ENCODE assay signal across 9 cellular contexts in genomic region chr6:157019115-157019628, GRCh38.
DNase-seq lines count a peak whose midpoint lies in the region; ATAC-seq and TF ChIP-seq lines count a peak whose summit lies in the region.
"Had no signal": no experiment of that assay in that cellular context is flagged by ENCODE, and none has a peak within 500 bp of the region (broad histone marks: within the 10 kb centered on the region; RNA-seq: fewer than 3 reads in every experiment).

No MANE protein-coding gene starts in this region.

- DNase-seq in BE2C (peak; percentile 29), SKM-1 (lab: John Stamatoyannopoulos, UW; ENCODE audit: unreplicated experiment) (peak; percentile 20), globus pallidus (ENCODE audit: low spot score) (peak; percentile 40), occipital lobe (lab: John Stamatoyannopoulos, UW) (no peak), NCI-H446 (lab: John Stamatoyannopoulos, UW) (no peak)
- DNase-seq: stimulated activated CD4-positive, alpha-beta T cell treated with anti-CD3 and anti-CD28 coated beads, Interleukin-15, amount 100 ng/mL, for 24 hours had no signal

- H3K27me3 ChIP-seq in BE2C = no peaks in the 10 kb centered on the region

- H3K36me3 ChIP-seq in BE2C = no peaks in the 10 kb centered on the region

- no peaks in the 10 kb centered on the region for H3K9me3 ChIP-seq in BE2C

- peak overlapping the region; percentile 83 for H3K4me3 ChIP-seq in BE2C (ENCODE audit: low read depth, low read length)

- ATAC-seq in GM18505 (IDR thresholded peaks at IDR 0.05; ENCODE audit: unreplicated experiment) = no peak
- ATAC-seq in HG03378 (IDR thresholded peaks at IDR 0.05; ENCODE audit: unreplicated experiment) = no peak
- ATAC-seq in GM18502 (IDR thresholded peaks at IDR 0.05; ENCODE audit: poor library complexity, unreplicated experiment) = no peak

- peak; percentile 40 for TF ChIP-seq CTCF in BE2C (IDR thresholded peaks at IDR 0.05; ENCODE audit: low read depth, low read length)

- TF ChIP-seq POLR2A in GM18505 (IDR thresholded peaks at IDR 0.05; ENCODE audit: borderline replicate concordance, extremely low read depth, insufficient read depth, insufficient read length) = peak; percentile 12

- H3K4me1 ChIP-seq in BE2C = peaks cover 26% of the 10 kb centered on the region

Comparison
In these comparisons a context has a peak if more than half of its experiments do, and no peak if none do; other contexts are left out.
1. DNase-seq: peak in BE2C (single experiment), SKM-1 (single experiment) and globus pallidus (single experiment); none in occipital lobe (single experiment) and NCI-H446 (0 of 2).